ENCODE assay signal across 9 cellular contexts in genomic region chr4:6908397-6909112, GRCh38. TPM values are rescaled to one million over a fixed set of nuclear protein-coding genes. Genes with fewer than 3 reads are reported as not detected.
DNase-seq lines count a peak whose midpoint lies in the region; ATAC-seq, FAIRE-seq and TF ChIP-seq lines count a peak whose summit lies in the region.
"Had no signal": no experiment of that assay in that cellular context is flagged by ENCODE, and none has a peak within 500 bp of the region (broad histone marks: within the 10 kb centered on the region; RNA-seq: fewer than 3 reads in every experiment).

No MANE protein-coding gene starts in this region.

- H3K9me3 Mint-ChIP-seq in stimulated activated naive CD8-positive, alpha-beta T cell treated with anti-CD3 and anti-CD28 coated beads, Interleukin-15, Interleukin-2, amounts not matched to agents 100 ng/mL and 50 ng/mL, for 24 hours = no peaks in the 10 kb centered on the region
- no peaks in the 10 kb centered on the region for H3K9me3 Mint-ChIP-seq in memory B cell

- WGBS in K562 (ENCODE audit: insufficient coverage, low coverage, missing lambda C conversion rate) = 14% methylated on average over 16 of the region's 18 CpGs

- H3K4me3 Mint-ChIP-seq in stimulated activated naive CD8-positive, alpha-beta T cell treated with anti-CD3 and anti-CD28 coated beads, Interleukin-15, Interleukin-2, amounts not matched to agents 100 ng/mL and 50 ng/mL, for 24 hours = peak overlapping the region; percentile 93
- H3K4me3 Mint-ChIP-seq in memory B cell = peak overlapping the region; percentile 88

- FAIRE-seq in K562 (lab: Jason Lieb, UNC) = peak; percentile 74
- FAIRE-seq: endometrium had no signal

- in situ Hi-C loops in K562 (cut with MboI) (no loop called here), KBM-7 (cut with MboI; ENCODE audit: low pct_unique_long_range_greater_than_20kb, low sequenced_read_pairs) (no loop called here)

- DNase-seq in stimulated activated naive CD8-positive, alpha-beta T cell treated with anti-CD3 and anti-CD28 coated beads, Interleukin-15, Interleukin-2, amounts not matched to agents 100 U/mL and 50 U/mL, for 24 hours = no peak
- DNase-seq in K562 (ENCODE audit: extremely low read depth in 1 of 4, low spot score in 3 of 4) (peak in 1 of 4 experiments; percentile 34), memory B cell (ENCODE audit: low spot score in 2 of 2) (no peak), NK-92 (lab: John Stamatoyannopoulos, UW; ENCODE audit: unreplicated experiment) (no peak), GM19238 (ENCODE audit: insufficient read length, low spot score) (no peak), KBM-7 (no peak)

- BruUV-seq in K562 (replicated peaks; lab: Mats Ljungman, UMichigan) = no TSS peak

- H3K4me1 ChIP-seq in K562 (replicated peaks in 1 of 2; ENCODE audit: control insufficient read depth in 2 of 2, insufficient read depth in 2 of 2, low read length in 2 of 2) = peaks cover 40 to 53% of the 10 kb centered on the region in 2 experiments

- POLR2A ChIA-PET in K562 (lab: Yijun Ruan, JAX) = interaction anchor here (0.6 to 3.7 kb wide), 17 partner anchors 9 to 234 kb away, joined by 3 to 20 read pairs (median 6); partner anchors contain the start of gene TADA2B

- H4K20me1 ChIP-seq in K562 (replicated peaks; ENCODE audit: control insufficient read depth, insufficient read depth, low read length) = no peaks in the 10 kb centered on the region

- CTCF ChIA-PET in K562 (lab: Yijun Ruan, JAX; ENCODE audit: low intra/inter-chr PET ratio) = interaction anchor here (1.8 kb wide), 1 partner anchor 162 kb away, joined by 14 read pairs; no protein-coding TSS in a partner anchor

- H3K4me2 ChIP-seq in K562 (ENCODE audit: insufficient read depth, low read length) = peak overlapping the region; percentile 84

- TF ChIP-seq EP300 in K562 (IDR thresholded peaks at IDR 0.05; ENCODE audit: low read length) = no peak

- H3K9ac ChIP-seq in K562 (ENCODE audit: insufficient read depth in 1 of 2, low read depth in 2 of 2, low read length in 2 of 2) = peak overlapping the region; percentile 93 to 98

- TF ChIP-seq RAD21 in K562 (CRISPR knock-in tag; conservative IDR thresholded peaks at IDR 0.05 in 1 of 2, IDR thresholded peaks at IDR 0.05 in 1 of 2) = no peak

- peaks cover 44% of the 10 kb centered on the region for H3K79me2 ChIP-seq in K562 (ENCODE audit: control insufficient read depth, insufficient read depth, low read length)

- H3K4me3 ChIP-seq in K562 = peak overlapping the region; percentile 94

- no peak for TF ChIP-seq POLR2A in K562 (conservative IDR thresholded peaks at IDR 0.05)

- no peaks in the 10 kb centered on the region for H3K27me3 ChIP-seq in K562 (ENCODE audit: control insufficient read depth in 2 of 2, insufficient read depth in 2 of 2, low read length in 2 of 2)

- peaks cover 7% of the 10 kb centered on the region for H3K36me3 Mint-ChIP-seq in stimulated activated naive CD8-positive, alpha-beta T cell treated with anti-CD3 and anti-CD28 coated beads, Interleukin-15, Interleukin-2, amounts not matched to agents 100 ng/mL and 50 ng/mL, for 24 hours (ENCODE audit: low read depth)
- H3K36me3 Mint-ChIP-seq in memory B cell = no peaks in the 10 kb centered on the region

- H3K27ac ChIP-seq in K562 (ENCODE audit: extremely low read depth, low read depth, low read length) = peak overlapping the region; percentile 98

- H2AFZ ChIP-seq in K562 (ENCODE audit: low read depth, low read length) = peak overlapping the region; percentile 79

- TF ChIP-seq CTCF in K562 (IDR thresholded peaks at IDR 0.05 in 2 of 3, conservative IDR thresholded peaks at IDR 0.05 in 1 of 3; ENCODE audit: insufficient read depth in 2 of 3, low read depth in 1 of 3, low read length in 3 of 3) = no peak

- peaks cover 13% of the 10 kb centered on the region; the same call in 2 of the 3 replicates for H3K36me3 ChIP-seq in K562 (ENCODE audit: control insufficient read depth, insufficient read depth, low read length)

- H3K9me3 ChIP-seq in K562 (replicated peaks; ENCODE audit: control insufficient read depth, insufficient read depth, low read depth, low read length) = no peaks in the 10 kb centered on the region

- H3K27me3 Mint-ChIP-seq in stimulated activated naive CD8-positive, alpha-beta T cell treated with anti-CD3 and anti-CD28 coated beads, Interleukin-15, Interleukin-2, amounts not matched to agents 100 ng/mL and 50 ng/mL, for 24 hours = no peaks in the 10 kb centered on the region
- no peaks in the 10 kb centered on the region for H3K27me3 Mint-ChIP-seq in memory B cell

- intact Hi-C loops in K562 (cut with micrococcal nuclease) = loop anchor here (1.0 to 2.0 kb wide), 3 partner anchors 8 to 160 kb away; partner anchors contain the start of gene GRPEL1

- H3K4me1 Mint-ChIP-seq in stimulated activated naive CD8-positive, alpha-beta T cell treated with anti-CD3 and anti-CD28 coated beads, Interleukin-15, Interleukin-2, amounts not matched to agents 100 ng/mL and 50 ng/mL, for 24 hours (ENCODE audit: low read depth) = peaks cover 56% of the 10 kb centered on the region
- H3K4me1 Mint-ChIP-seq in memory B cell = peaks cover 28% of the 10 kb centered on the region

- no peak for ATAC-seq in stimulated activated naive CD8-positive, alpha-beta T cell treated with anti-CD3 and anti-CD28 coated beads, Interleukin-15, Interleukin-2, amounts not matched to agents 100 U/mL and 50 U/mL, for 24 hours
- ATAC-seq in K562 (peak; percentile 4), memory B cell (ENCODE audit: low read depth) (no peak), GM19324 (IDR thresholded peaks at IDR 0.05; ENCODE audit: low FRiP score, unreplicated experiment) (no peak)

- no peaks in the 10 kb centered on the region for H3K9me1 ChIP-seq in K562 (ENCODE audit: control insufficient read depth, insufficient read depth, low read length)

- peak overlapping the region; percentile 81 for H3K27ac Mint-ChIP-seq in stimulated activated naive CD8-positive, alpha-beta T cell treated with anti-CD3 and anti-CD28 coated beads, Interleukin-15, Interleukin-2, amounts not matched to agents 100 ng/mL and 50 ng/mL, for 24 hours
- H3K27ac Mint-ChIP-seq in memory B cell = peak overlapping the region; percentile 83

TF ChIP-seq in K562, 482 proteins besides CTCF, POLR2A, EP300 and RAD21 (continues in another document):
- TF ChIP-seq CEBPB (tag; IDR thresholded peaks at IDR 0.05) = peak; percentile 68
- TF ChIP-seq ETV6 (IDR thresholded peaks at IDR 0.05; ENCODE audit: borderline replicate concordance in 1 of 2, low read depth in 2 of 2, low read length in 1 of 2) = no peak
- TF ChIP-seq ETV6 (CRISPR knock-in tag; IDR thresholded peaks at IDR 0.05; ENCODE audit: borderline replicate concordance) = no peak
- peak in 1 of 2 experiments; percentile 11 for TF ChIP-seq E2F6 (IDR thresholded peaks at IDR 0.05; ENCODE audit: borderline replicate concordance in 1 of 2, extremely low read depth in 1 of 2, insufficient read depth in 1 of 2, insufficient read length in 1 of 2, low read depth in 1 of 2, low read length in 1 of 2, poor library complexity in 1 of 2, severe bottlenecking in 1 of 2)
- no peak for TF ChIP-seq PBX2 (CRISPR knock-in tag; IDR thresholded peaks at IDR 0.05; ENCODE audit: low read depth)
- 0 out of 2 replicates have a peak, but pooled peaks have one; percentile 14 for TF ChIP-seq PBX2 (tag; conservative IDR thresholded peaks at IDR 0.05; ENCODE audit: low read depth)
- TF ChIP-seq PML (IDR thresholded peaks at IDR 0.05; ENCODE audit: low read length) = 0 out of 2 replicates have a peak, but pooled peaks have one; percentile 10
- TF ChIP-seq KDM1A (IDR thresholded peaks at IDR 0.05) = no peak
- no peak for TF ChIP-seq ZNF561 (CRISPR knock-in tag; conservative IDR thresholded peaks at IDR 0.05)

RNA-seq across cellular contexts. Expression of gene TBC1D14, which starts 1.1 kb away (rescaled TPM):
- 61.0 and 70.3 TPM in 2 replicates for total RNA-seq in K562 (2011; cell fraction: chromatin; rRNA removed; ENCODE audit: low replicate concordance)
- total RNA-seq in K562 (2011; cell fraction: nucleolus; rRNA removed) = 50.4 and 54.0 TPM in 2 replicates
- total RNA-seq in K562 (2011; cell fraction: nucleoplasm; rRNA removed) = 45.9 and 49.3 TPM in 2 replicates
- total RNA-seq in K562 (2014; rRNA removed) (50.2 and 54.4 TPM in 2 replicates), K562 (2014; rRNA removed; fragmentation: Illumina TruSeq; extraction: Trizol) (44.8 and 45.5 TPM in 2 replicates), K562 (2015; rRNA removed; fragmentation: Illumina TruSeq; extraction: Trizol) (55.8 and 57.7 TPM in 2 replicates), K562 (2021) (55.4 and 59.6 TPM in 2 replicates)
- polyA plus RNA-seq in K562 (2011; rRNA removed) (31.4 and 41.2 TPM in 2 replicates), K562 (2014; fragmentation: Illumina TruSeq; extraction: Trizol) (46.2 and 47.7 TPM in 2 replicates), K562 (2014; fragmentation: Nextera tagmentation; extraction: Ambion mirVana) (1 to 10 TPM; 2.1 to 2.7 TPM), K562 (2014; rRNA removed) (43.3 and 50.8 TPM in 2 replicates)
- 37.0 and 43.7 TPM in 2 replicates for polyA plus RNA-seq in K562 (2011; cell fraction: cytosol; rRNA removed)
- 37.0 and 46.2 TPM in 2 replicates for polyA plus RNA-seq in K562 (2011; cell fraction: nucleus; rRNA removed)
- 45.4 TPM in 2 replicates for polyA plus RNA-seq in K562 (2012)
- polyA minus RNA-seq in K562 (2011; rRNA and poly(A)+ RNA removed) = 51.1 and 64.3 TPM in 2 replicates
- polyA minus RNA-seq in K562 (2011; cell fraction: cytosol; rRNA and poly(A)+ RNA removed) = 29.6 and 35.1 TPM in 2 replicates
- polyA minus RNA-seq in K562 (2011; cell fraction: nucleus; rRNA and poly(A)+ RNA removed) = 26.1 and 34.0 TPM in 2 replicates
